Comparison of ENCODE assay signal across 1 cellular context in the genomic region with DNA sequence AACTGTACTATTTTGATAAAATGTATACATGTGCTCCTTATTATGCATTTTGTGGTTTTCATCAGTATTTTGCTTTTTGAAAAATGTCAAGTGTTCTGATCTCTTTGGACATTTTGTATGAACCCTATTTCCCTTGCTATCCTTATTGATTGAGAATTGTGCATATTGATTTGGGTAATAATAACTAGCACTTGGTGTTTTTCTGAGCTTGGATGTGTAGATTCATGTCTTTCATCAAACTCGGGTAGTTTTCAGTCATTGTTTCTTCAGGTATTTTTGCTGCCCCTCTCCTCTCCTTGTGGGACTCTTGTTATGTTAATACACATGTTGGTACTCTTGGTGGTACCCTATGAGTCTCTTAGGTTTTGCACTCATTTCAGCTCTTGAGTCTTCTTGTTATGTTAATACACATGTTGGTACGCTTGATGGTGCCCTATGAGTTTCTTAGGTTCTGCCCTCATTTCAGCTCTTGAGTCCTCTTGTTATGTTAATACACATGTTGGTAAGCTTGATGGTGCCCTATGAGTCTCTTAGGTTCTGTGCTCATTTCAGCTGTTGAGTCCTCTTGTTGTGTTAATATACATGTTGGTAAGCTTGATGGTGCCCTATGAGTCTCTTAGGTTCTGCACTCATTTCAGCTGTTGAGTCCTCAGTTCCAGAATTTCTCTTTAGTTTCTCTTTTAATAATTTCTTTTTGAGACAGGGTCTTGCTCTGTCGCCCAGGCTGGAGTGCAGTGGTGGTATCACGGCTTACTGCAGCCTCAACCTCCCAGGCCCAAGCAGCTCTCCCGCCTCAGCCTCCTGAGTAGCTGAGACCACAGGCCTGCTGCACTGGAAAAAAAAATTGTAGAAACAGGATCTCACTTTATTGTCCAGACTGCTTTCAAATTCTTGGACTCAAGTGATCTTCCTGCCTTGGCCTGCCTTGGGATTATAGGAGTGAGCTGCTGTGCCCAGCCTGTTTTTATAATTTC.
TF ChIP-seq lines count a peak whose summit lies in the region.

No MANE protein-coding gene starts in this region.

TF ChIP-seq in WTC11, 78 proteins besides CTCF, POLR2A, EP300 and RAD21:
- TF ChIP-seq, protein P1, sequence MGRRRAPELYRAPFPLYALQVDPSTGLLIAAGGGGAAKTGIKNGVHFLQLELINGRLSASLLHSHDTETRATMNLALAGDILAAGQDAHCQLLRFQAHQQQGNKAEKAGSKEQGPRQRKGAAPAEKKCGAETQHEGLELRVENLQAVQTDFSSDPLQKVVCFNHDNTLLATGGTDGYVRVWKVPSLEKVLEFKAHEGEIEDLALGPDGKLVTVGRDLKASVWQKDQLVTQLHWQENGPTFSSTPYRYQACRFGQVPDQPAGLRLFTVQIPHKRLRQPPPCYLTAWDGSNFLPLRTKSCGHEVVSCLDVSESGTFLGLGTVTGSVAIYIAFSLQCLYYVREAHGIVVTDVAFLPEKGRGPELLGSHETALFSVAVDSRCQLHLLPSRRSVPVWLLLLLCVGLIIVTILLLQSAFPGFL (CRISPR knock-in tag; IDR thresholded peaks at IDR 0.05; ENCODE audit: borderline replicate concordance), result no peak
- TF ChIP-seq CREB1 (CRISPR knock-in tag; IDR thresholded peaks at IDR 0.05), result no peak
- 0 out of 2 replicates have a peak, but pooled peaks have one; percentile 20 for TF ChIP-seq GTF2I (CRISPR knock-in tag; conservative IDR thresholded peaks at IDR 0.05)
- TF ChIP-seq ZNF121 (CRISPR knock-in tag; IDR thresholded peaks at IDR 0.05), result peak; percentile 96
- TF ChIP-seq, protein P2, sequence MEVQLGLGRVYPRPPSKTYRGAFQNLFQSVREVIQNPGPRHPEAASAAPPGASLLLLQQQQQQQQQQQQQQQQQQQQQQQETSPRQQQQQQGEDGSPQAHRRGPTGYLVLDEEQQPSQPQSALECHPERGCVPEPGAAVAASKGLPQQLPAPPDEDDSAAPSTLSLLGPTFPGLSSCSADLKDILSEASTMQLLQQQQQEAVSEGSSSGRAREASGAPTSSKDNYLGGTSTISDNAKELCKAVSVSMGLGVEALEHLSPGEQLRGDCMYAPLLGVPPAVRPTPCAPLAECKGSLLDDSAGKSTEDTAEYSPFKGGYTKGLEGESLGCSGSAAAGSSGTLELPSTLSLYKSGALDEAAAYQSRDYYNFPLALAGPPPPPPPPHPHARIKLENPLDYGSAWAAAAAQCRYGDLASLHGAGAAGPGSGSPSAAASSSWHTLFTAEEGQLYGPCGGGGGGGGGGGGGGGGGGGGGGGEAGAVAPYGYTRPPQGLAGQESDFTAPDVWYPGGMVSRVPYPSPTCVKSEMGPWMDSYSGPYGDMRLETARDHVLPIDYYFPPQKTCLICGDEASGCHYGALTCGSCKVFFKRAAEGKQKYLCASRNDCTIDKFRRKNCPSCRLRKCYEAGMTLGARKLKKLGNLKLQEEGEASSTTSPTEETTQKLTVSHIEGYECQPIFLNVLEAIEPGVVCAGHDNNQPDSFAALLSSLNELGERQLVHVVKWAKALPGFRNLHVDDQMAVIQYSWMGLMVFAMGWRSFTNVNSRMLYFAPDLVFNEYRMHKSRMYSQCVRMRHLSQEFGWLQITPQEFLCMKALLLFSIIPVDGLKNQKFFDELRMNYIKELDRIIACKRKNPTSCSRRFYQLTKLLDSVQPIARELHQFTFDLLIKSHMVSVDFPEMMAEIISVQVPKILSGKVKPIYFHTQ (CRISPR knock-in tag; IDR thresholded peaks at IDR 0.05), result no peak
TF ChIP-seq in WTC11: peak in this region for 2.
